21 cellular contexts compared by ENCODE assay signal in genomic region chr9:78668148-78668825, GRCh38.
DNase-seq lines count a peak whose midpoint lies in the region; ATAC-seq and TF ChIP-seq lines count a peak whose summit lies in the region.
"Had no signal": no experiment of that assay in that cellular context is flagged by ENCODE, and none has a peak within 500 bp of the region (broad histone marks: within the 10 kb centered on the region; RNA-seq: fewer than 3 reads in every experiment).

No MANE protein-coding gene starts in this region.

- no peaks in the 10 kb centered on the region for H3K27me3 Mint-ChIP-seq in natural killer cell treated with Interleukin-12 subunit alpha and Interleukin-12 subunit beta and Interleukin-15 and Interleukin-18, amount 100 ng/mL, for 72 hours
- H3K27me3 Mint-ChIP-seq in activated CD8-positive, alpha-beta T cell treated with anti-CD3 and anti-CD28 coated beads for 36 hours, result peaks cover 1% of the 10 kb centered on the region

- DNase-seq in A172 (ENCODE audit: low spot score) (peak; percentile 64), HS-5 (ENCODE audit: low read depth) (peak; percentile 8), SW480 (ENCODE audit: low spot score) (peak; percentile 89), iPS-NIHi7 (ENCODE audit: extremely low spot score) (peak; percentile 24), SIG-M5 (lab: John Stamatoyannopoulos, UW) (no peak), HUDEP-2 (lab: John Stamatoyannopoulos, UW; ENCODE audit: unreplicated experiment in 76 of 76) (no peak)
- no peak for DNase-seq in natural killer cell treated with Interleukin-12 subunit alpha and Interleukin-12 subunit beta and Interleukin-15 and Interleukin-18, amount 100 ng/mL, for 72 hours (ENCODE audit: low spot score)
- DNase-seq in activated CD8-positive, alpha-beta T cell treated with anti-CD3 and anti-CD28 coated beads for 36 hours, result no peak
- DNase-seq: activated CD4-positive, alpha-beta T cell treated with anti-CD3 and anti-CD28 coated beads, Interleukin-2, amount 50 U/mL, for 1 hour; activated T-cell treated with anti-CD3 and anti-CD28 coated beads, Interleukin-2, amount 50 U/mL, for 1 hour; CD4-positive, CD25-positive, alpha-beta regulatory T cell; DMS79 treated with DMSO at 0.1 percent for 48 hours; KG1; NCI-H1092 treated with DMSO at 0.1 percent for 48 hours; NCI-H2081 treated with DMSO at 0.1 percent for 48 hours; NCI-H748 treated with DMSO at 0.1 percent for 48 hours; stimulated activated CD4-positive, alpha-beta T cell treated with anti-CD3 and anti-CD28 coated beads, Interleukin-15, amount 100 ng/mL, for 24 hours; stimulated activated naive B cell treated with anti-CD40 and anti-IgM and Interleukin-4, amounts not matched to agents 10 μg/mL and 1 μg/mL and 100 μg/mL, for 72 hours; tibial artery had no signal

- no peak for ATAC-seq in natural killer cell treated with Interleukin-12 subunit alpha and Interleukin-12 subunit beta and Interleukin-15 and Interleukin-18, amount 100 ng/mL, for 72 hours
- ATAC-seq in activated CD8-positive, alpha-beta T cell treated with anti-CD3 and anti-CD28 coated beads for 36 hours, result no peak
- ATAC-seq: stimulated activated naive B cell treated with anti-CD40 and anti-IgM and Interleukin-4, amounts not matched to agents 10 μg/mL and 1 μg/mL and 100 μg/mL, for 72 hours had no signal

- intact Hi-C loops in activated CD8-positive, alpha-beta T cell treated with anti-CD3 and anti-CD28 coated beads for 36 hours (cut with micrococcal nuclease), result no loop called here

- peaks cover 13% of the 10 kb centered on the region for H3K9me3 Mint-ChIP-seq in natural killer cell treated with Interleukin-12 subunit alpha and Interleukin-12 subunit beta and Interleukin-15 and Interleukin-18, amount 100 ng/mL, for 72 hours
- no peaks in the 10 kb centered on the region for H3K9me3 Mint-ChIP-seq in activated CD8-positive, alpha-beta T cell treated with anti-CD3 and anti-CD28 coated beads for 36 hours
- H3K9me3 Mint-ChIP-seq: activated naive CD4-positive, alpha-beta T cell treated with anti-CD3 and anti-CD28 coated beads, Interleukin-2, amount 50 U/mL, for 24 hours had no signal

- H3K36me3 Mint-ChIP-seq in natural killer cell treated with Interleukin-12 subunit alpha and Interleukin-12 subunit beta and Interleukin-15 and Interleukin-18, amount 100 ng/mL, for 72 hours, result no peaks in the 10 kb centered on the region
- no peaks in the 10 kb centered on the region for H3K36me3 Mint-ChIP-seq in activated CD8-positive, alpha-beta T cell treated with anti-CD3 and anti-CD28 coated beads for 36 hours (ENCODE audit: low read depth)
- H3K36me3 Mint-ChIP-seq: activated naive CD4-positive, alpha-beta T cell treated with anti-CD3 and anti-CD28 coated beads, Interleukin-2, amount 50 U/mL, for 24 hours; CD4-positive, CD25-positive, alpha-beta regulatory T cell; neural progenitor cell had no signal

- CTCF ChIA-PET in activated CD8-positive, alpha-beta T cell treated with anti-CD3 and anti-CD28 coated beads for 36 hours (lab: Charles Lee), result interaction anchor here (1.3 kb wide), 1 partner anchor 229 kb away, joined by 3 read pairs; no protein-coding TSS in a partner anchor

- no peak overlapping the region for H3K27ac Mint-ChIP-seq in natural killer cell treated with Interleukin-12 subunit alpha and Interleukin-12 subunit beta and Interleukin-15 and Interleukin-18, amount 100 ng/mL, for 72 hours
- H3K27ac Mint-ChIP-seq in activated CD8-positive, alpha-beta T cell treated with anti-CD3 and anti-CD28 coated beads for 36 hours, result no peak overlapping the region
- H3K27ac Mint-ChIP-seq: activated naive CD4-positive, alpha-beta T cell treated with anti-CD3 and anti-CD28 coated beads, Interleukin-2, amount 50 U/mL, for 24 hours; CD4-positive, CD25-positive, alpha-beta regulatory T cell; neural progenitor cell; stimulated activated naive B cell treated with anti-CD40 and anti-IgM and Interleukin-4, amounts not matched to agents 10 μg/mL and 1 μg/mL and 100 μg/mL, for 72 hours had no signal

- no peak overlapping the region for H3K4me3 Mint-ChIP-seq in natural killer cell treated with Interleukin-12 subunit alpha and Interleukin-12 subunit beta and Interleukin-15 and Interleukin-18, amount 100 ng/mL, for 72 hours
- no peak overlapping the region for H3K4me3 Mint-ChIP-seq in activated CD8-positive, alpha-beta T cell treated with anti-CD3 and anti-CD28 coated beads for 36 hours
- H3K4me3 Mint-ChIP-seq: activated naive CD4-positive, alpha-beta T cell treated with anti-CD3 and anti-CD28 coated beads, Interleukin-2, amount 50 U/mL, for 24 hours; CD4-positive, CD25-positive, alpha-beta regulatory T cell; neural progenitor cell; stimulated activated naive B cell treated with anti-CD40 and anti-IgM and Interleukin-4, amounts not matched to agents 10 μg/mL and 1 μg/mL and 100 μg/mL, for 72 hours had no signal

- H3K4me1 Mint-ChIP-seq in natural killer cell treated with Interleukin-12 subunit alpha and Interleukin-12 subunit beta and Interleukin-15 and Interleukin-18, amount 100 ng/mL, for 72 hours (ENCODE audit: low read depth in 2 of 2), result no peaks in the 10 kb centered on the region
- H3K4me1 Mint-ChIP-seq in activated CD8-positive, alpha-beta T cell treated with anti-CD3 and anti-CD28 coated beads for 36 hours (ENCODE audit: low read depth), result no peaks in the 10 kb centered on the region
- H3K4me1 Mint-ChIP-seq: activated naive CD4-positive, alpha-beta T cell treated with anti-CD3 and anti-CD28 coated beads, Interleukin-2, amount 50 U/mL, for 24 hours; CD4-positive, CD25-positive, alpha-beta regulatory T cell; neural progenitor cell had no signal

- TF ChIP-seq CTCF in activated CD8-positive, alpha-beta T cell treated with anti-CD3 and anti-CD28 coated beads for 36 hours (IDR thresholded peaks at IDR 0.05), result no peak

- POLR2A ChIA-PET in activated CD8-positive, alpha-beta T cell treated with anti-CD3 and anti-CD28 coated beads for 36 hours (lab: Charles Lee), result no interaction called here

Comparison
In these comparisons a context has a peak if more than half of its experiments do, and no peak if none do; other contexts are left out.
1. DNase-seq: peak in A172 (single experiment), HS-5 (single experiment), SW480 (single experiment) and iPS-NIHi7 (single experiment); none in SIG-M5 (single experiment), natural killer cell treated with Interleukin-12 subunit alpha and Interleukin-12 subunit beta and Interleukin-15 and Interleukin-18, amount 100 ng/mL, for 72 hours (single experiment), HUDEP-2 (0 of 76) and activated CD8-positive, alpha-beta T cell treated with anti-CD3 and anti-CD28 coated beads for 36 hours (single experiment).